ENCODE assay signal across 8 cellular contexts in genomic region chr4:138938371-138938699, GRCh38.
DNase-seq lines count a peak whose midpoint lies in the region; ATAC-seq and TF ChIP-seq lines count a peak whose summit lies in the region.

No MANE protein-coding gene starts in this region.

- H3K27me3 ChIP-seq in parathyroid adenoma (ENCODE audit: control insufficient read depth, insufficient read depth, low read length), result no peaks in the 10 kb centered on the region
- no peaks in the 10 kb centered on the region for H3K27me3 ChIP-seq in stomach
- no peaks in the 10 kb centered on the region for H3K27me3 ChIP-seq in vagina

- H3K4me1 ChIP-seq in parathyroid adenoma (no peaks in the 10 kb centered on the region), stomach (peaks cover 0 to 5% (median 2%) of the 10 kb centered on the region in 4 donors), vagina (peaks cover 6% of the 10 kb centered on the region)

- peak overlapping the region; percentile 46 for H2AFZ ChIP-seq in parathyroid adenoma

- no peak overlapping the region for H3K4me3 ChIP-seq in AG10803 (ENCODE audit: low read length)
- H3K4me3 ChIP-seq in fibroblast of the aortic adventitia (ENCODE audit: low read depth, low read length), result no peak overlapping the region
- no peak overlapping the region for H3K4me3 ChIP-seq in parathyroid adenoma (ENCODE audit: low read depth, low read length)
- H3K4me3 ChIP-seq in stomach, result no peak overlapping the region
- H3K4me3 ChIP-seq in vagina, result no peak overlapping the region

- ATAC-seq in GM18868 (IDR thresholded peaks at IDR 0.05; ENCODE audit: unreplicated experiment), result peak; percentile 73

- H3K27ac ChIP-seq in parathyroid adenoma, result no peak overlapping the region
- no peak overlapping the region for H3K27ac ChIP-seq in stomach
- no peak overlapping the region for H3K27ac ChIP-seq in vagina

- TF ChIP-seq EP300 in Ishikawa (IDR thresholded peaks at IDR 0.05; ENCODE audit: borderline replicate concordance) (no peak), stomach (IDR thresholded peaks at IDR 0.05) (no peak)

- H3K9ac ChIP-seq in parathyroid adenoma, result no peak overlapping the region

- H3K4me2 ChIP-seq in parathyroid adenoma (ENCODE audit: low read length), result peak overlapping the region; percentile 14

- H3K79me2 ChIP-seq in parathyroid adenoma, result no peaks in the 10 kb centered on the region

- TF ChIP-seq RAD21 in Ishikawa (IDR thresholded peaks at IDR 0.05; ENCODE audit: low read depth), result peak; percentile 83

- H3K9me3 ChIP-seq in parathyroid adenoma (ENCODE audit: control insufficient read depth, low read length) (no peaks in the 10 kb centered on the region), stomach (no peaks in the 10 kb centered on the region), vagina (no peaks in the 10 kb centered on the region)

- H3K36me3 ChIP-seq in parathyroid adenoma (ENCODE audit: control insufficient read depth, insufficient read depth, low read length), result no peaks in the 10 kb centered on the region
- H3K36me3 ChIP-seq in stomach, result no peaks in the 10 kb centered on the region
- no peaks in the 10 kb centered on the region for H3K36me3 ChIP-seq in vagina

- no peak for TF ChIP-seq POLR2A in stomach (IDR thresholded peaks at IDR 0.05)
- no peak for TF ChIP-seq POLR2A in vagina (IDR thresholded peaks at IDR 0.05)

- intact Hi-C loops in stomach (cut with DNase I; ENCODE audit: low total_unique reads), result no loop called here
- intact Hi-C loops in vagina (cut with DNase I), result no loop called here

- TF ChIP-seq CTCF in AG10803 (conservative IDR thresholded peaks at IDR 0.05; ENCODE audit: low read length) (peak; percentile 62), fibroblast of the aortic adventitia (IDR thresholded peaks at IDR 0.05; ENCODE audit: insufficient read depth, low read length) (peak; percentile 55), parathyroid adenoma (IDR thresholded peaks at IDR 0.05) (peak; percentile 32), stomach (IDR thresholded peaks at IDR 0.05) (peak in 1 of 7 experiments; percentile 39), vagina (IDR thresholded peaks at IDR 0.05) (peak in 1 of 3 experiments; percentile 31)

- 3 to 10% (median 7%) methylated on average over 3 of the region's 3 CpGs for WGBS in stomach, 5 donors

- DNase-seq in AG10803 (ENCODE audit: low read depth), result peak; percentile 46
- peak; percentile 41 for DNase-seq in RPMI7951 (ENCODE audit: low read depth)
- DNase-seq in fibroblast of the aortic adventitia (ENCODE audit: low read depth), result peak; percentile 79
- no peak for DNase-seq in stomach
- DNase-seq in vagina (ENCODE audit: extremely low spot score in 2 of 2), result no peak

TF ChIP-seq in Ishikawa, 13 proteins besides CTCF, POLR2A, EP300 and RAD21:
- no peak for TF ChIP-seq NFIC (IDR thresholded peaks at IDR 0.05)
- no peak for TF ChIP-seq TEAD4 (IDR thresholded peaks at IDR 0.05)
- TF ChIP-seq YY1 (IDR thresholded peaks at IDR 0.05; ENCODE audit: low read depth), result no peak
- no peak for TF ChIP-seq ZBTB7A (IDR thresholded peaks at IDR 0.05; ENCODE audit: low read depth)
- TF ChIP-seq EGR1 (IDR thresholded peaks at IDR 0.05), result no peak
- no peak for TF ChIP-seq FOXM1 (IDR thresholded peaks at IDR 0.05; ENCODE audit: borderline replicate concordance, low read depth)
- TF ChIP-seq MAX (IDR thresholded peaks at IDR 0.05), result no peak
- TF ChIP-seq TAF1 (IDR thresholded peaks at IDR 0.05; ENCODE audit: low read depth), result no peak
- TF ChIP-seq CEBPB (IDR thresholded peaks at IDR 0.05), result no peak
- TF ChIP-seq CREB1 (IDR thresholded peaks at IDR 0.05; ENCODE audit: low read depth), result no peak
- no peak for TF ChIP-seq REST (IDR thresholded peaks at IDR 0.05; ENCODE audit: low read depth)
- TF ChIP-seq TCF12 (IDR thresholded peaks at IDR 0.05; ENCODE audit: low read depth), result no peak
- TF ChIP-seq USF1 (IDR thresholded peaks at IDR 0.05), result no peak

Comparison
In these comparisons a context has a peak if more than half of its experiments do, and no peak if none do; other contexts are left out.
1. DNase-seq: peak in AG10803 (single experiment), RPMI7951 (single experiment) and fibroblast of the aortic adventitia (single experiment); none in stomach (single experiment) and vagina (0 of 2).